1 cellular context compared by ENCODE assay signal in genomic region chr12:51172515-51173431, GRCh38.
TF ChIP-seq lines count a peak whose summit lies in the region.

Gene TFCP2, minus strand, starts transcription at chr12:51173135. Its CDS starts 713 bp downstream, at chr12:51172422.

TF ChIP-seq in WTC11, 78 proteins besides CTCF, POLR2A, EP300 and RAD21 (continued from another document):
- TF ChIP-seq ZNF512 (CRISPR knock-in tag; IDR thresholded peaks at IDR 0.05; ENCODE audit: borderline replicate concordance) (no peak), ETV6 (CRISPR knock-in tag; IDR thresholded peaks at IDR 0.05) (peak; percentile 69; the same call in 1 of the 2 replicates), MLX (CRISPR knock-in tag; IDR thresholded peaks at IDR 0.05) (no peak), SOX15 (CRISPR knock-in tag; IDR thresholded peaks at IDR 0.05) (no peak), PREB (CRISPR knock-in tag; IDR thresholded peaks at IDR 0.05; ENCODE audit: borderline replicate concordance) (no peak), ZNF121 (CRISPR knock-in tag; IDR thresholded peaks at IDR 0.05) (no peak), USF2 (CRISPR knock-in tag; IDR thresholded peaks at IDR 0.05) (peak; percentile 60), ATF2 (CRISPR knock-in tag; IDR thresholded peaks at IDR 0.05; ENCODE audit: borderline replicate concordance, low read depth) (no peak), JUN (CRISPR knock-in tag; IDR thresholded peaks at IDR 0.05) (no peak), SMAD3 (CRISPR knock-in tag; IDR thresholded peaks at IDR 0.05; ENCODE audit: borderline replicate concordance) (peak; percentile 33; the same call in 1 of the 2 replicates), HMGA2 (CRISPR knock-in tag; IDR thresholded peaks at IDR 0.05) (no peak), IRF2 (CRISPR knock-in tag; IDR thresholded peaks at IDR 0.05; ENCODE audit: borderline replicate concordance, low read depth) (no peak), ZNF396 (CRISPR knock-in tag; IDR thresholded peaks at IDR 0.05; ENCODE audit: borderline replicate concordance) (no peak), GTF2I (CRISPR knock-in tag; conservative IDR thresholded peaks at IDR 0.05) (no peak), JAZF1 (CRISPR knock-in tag; IDR thresholded peaks at IDR 0.05) (no peak), ZNF263 (CRISPR knock-in tag; IDR thresholded peaks at IDR 0.05; ENCODE audit: low read depth) (no peak), MXD4 (CRISPR knock-in tag; IDR thresholded peaks at IDR 0.05; ENCODE audit: borderline replicate concordance) (no peak), HMGXB4 (CRISPR knock-in tag; IDR thresholded peaks at IDR 0.05) (peak; percentile 27; the same call in 1 of the 2 replicates), E2F1 (CRISPR knock-in tag; IDR thresholded peaks at IDR 0.05) (no peak), ZSCAN18 (CRISPR knock-in tag; IDR thresholded peaks at IDR 0.05) (no peak), ATF6 (CRISPR knock-in tag; IDR thresholded peaks at IDR 0.05) (peak; percentile 14; the same call in 1 of the 2 replicates), ARID4B (CRISPR knock-in tag; IDR thresholded peaks at IDR 0.05; ENCODE audit: borderline replicate concordance) (no peak; the same call in 1 of the 2 replicates), PRDM15 (CRISPR knock-in tag; IDR thresholded peaks at IDR 0.05) (no peak), RELA (CRISPR knock-in tag; IDR thresholded peaks at IDR 0.05; ENCODE audit: borderline replicate concordance) (no peak)
TF ChIP-seq in WTC11: peak in this region for 19.
